2 cellular contexts compared by ENCODE assay signal in genomic region chr4:40897557-40898203, GRCh38.
A peak's percentile ranks its signal among the peaks of the same experiment; 100 is the strongest.
TF ChIP-seq lines count a peak whose summit lies in the region.

No MANE protein-coding gene starts in this region.

TF ChIP-seq in HEK293, 187 proteins besides CTCF, POLR2A, EP300 and RAD21 (continued from another document and continues in another):
- TF ChIP-seq ZNF335 (tag by site-specific recombination; conservative IDR thresholded peaks at IDR 0.05) = 0 out of 2 replicates have a peak, but pooled peaks have one; percentile 25
- no peak for TF ChIP-seq ATF2 (tag by site-specific recombination; IDR thresholded peaks at IDR 0.05; ENCODE audit: low read depth)
- no peak for TF ChIP-seq GLI2 (tag by site-specific recombination; IDR thresholded peaks at IDR 0.05; ENCODE audit: borderline replicate concordance, low read depth)
- TF ChIP-seq TCF7L2 (IDR thresholded peaks at IDR 0.05; ENCODE audit: borderline replicate concordance, low read depth, low read length) = no peak
- peak; percentile 36; the same call in 1 of the 2 replicates for TF ChIP-seq ZNF2 (tag by site-specific recombination; IDR thresholded peaks at IDR 0.05)
- TF ChIP-seq ZNF707 (tag by site-specific recombination; IDR thresholded peaks at IDR 0.05) = no peak
- no peak for TF ChIP-seq ZNF701 (tag by site-specific recombination; IDR thresholded peaks at IDR 0.05)
- no peak for TF ChIP-seq ZNF223 (tag by site-specific recombination; IDR thresholded peaks at IDR 0.05)
- TF ChIP-seq BCL6B (tag by site-specific recombination; IDR thresholded peaks at IDR 0.05) = no peak
- no peak for TF ChIP-seq GFI1B (tag by site-specific recombination; IDR thresholded peaks at IDR 0.05)
- no peak for TF ChIP-seq ZXDB (tag by site-specific recombination; IDR thresholded peaks at IDR 0.05)
- TF ChIP-seq BCL11B (tag by site-specific recombination; IDR thresholded peaks at IDR 0.05; ENCODE audit: low read depth) = no peak
- TF ChIP-seq PRDM1 (tag by site-specific recombination; IDR thresholded peaks at IDR 0.05) = 0 out of 2 replicates have a peak, but pooled peaks have one; percentile 13
- 0 out of 2 replicates have a peak, but pooled peaks have one; percentile 30 for TF ChIP-seq IKZF3 (tag by site-specific recombination; IDR thresholded peaks at IDR 0.05)
- no peak for TF ChIP-seq ZNF513 (tag by site-specific recombination; IDR thresholded peaks at IDR 0.05)
- 0 out of 2 replicates have a peak, but pooled peaks have one; percentile 23 for TF ChIP-seq ZNF660 (tag by site-specific recombination; IDR thresholded peaks at IDR 0.05)
- 0 out of 2 replicates have a peak, but pooled peaks have one; percentile 29 for TF ChIP-seq ZBTB8A (tag by site-specific recombination; IDR thresholded peaks at IDR 0.05)
- TF ChIP-seq ZSCAN30 (tag by site-specific recombination; IDR thresholded peaks at IDR 0.05) = no peak
- no peak for TF ChIP-seq MEIS1 (CRISPR knock-in tag; IDR thresholded peaks at IDR 0.05; ENCODE audit: borderline replicate concordance)
- 0 out of 2 replicates have a peak, but pooled peaks have one; percentile 25 for TF ChIP-seq ZNF629 (tag by site-specific recombination; IDR thresholded peaks at IDR 0.05)
- no peak for TF ChIP-seq REST (tag by site-specific recombination; IDR thresholded peaks at IDR 0.05)
- TF ChIP-seq ZNF704 (tag by site-specific recombination; IDR thresholded peaks at IDR 0.05) = no peak
- no peak for TF ChIP-seq ZNF37A (tag by site-specific recombination; IDR thresholded peaks at IDR 0.05)

TF ChIP-seq in GM12878, 131 proteins besides CTCF, POLR2A, EP300 and RAD21 (continued from another document):
- no peak for TF ChIP-seq HSF1 (IDR thresholded peaks at IDR 0.05; ENCODE audit: low read depth, low read length)
- no peak for TF ChIP-seq STAT1 (conservative IDR thresholded peaks at IDR 0.05)
- TF ChIP-seq CBX3 (IDR thresholded peaks at IDR 0.05; ENCODE audit: borderline replicate concordance, low read depth) = no peak
- TF ChIP-seq RBBP5 (conservative IDR thresholded peaks at IDR 0.05) = no peak
- no peak for TF ChIP-seq BCLAF1 (IDR thresholded peaks at IDR 0.05)
- no peak for TF ChIP-seq ZNF217 (IDR thresholded peaks at IDR 0.05)
- no peak for TF ChIP-seq SUZ12 (IDR thresholded peaks at IDR 0.05; ENCODE audit: unreplicated experiment)
- TF ChIP-seq PBX3 (IDR thresholded peaks at IDR 0.05; ENCODE audit: insufficient replicate concordance, low read depth, low read length) = no peak
- no peak for TF ChIP-seq RB1 (IDR thresholded peaks at IDR 0.05; ENCODE audit: borderline replicate concordance)
- TF ChIP-seq GABPA (IDR thresholded peaks at IDR 0.05; ENCODE audit: low read depth) = no peak
- no peak for TF ChIP-seq RFX5 (IDR thresholded peaks at IDR 0.05; ENCODE audit: low read depth, low read length)
- no peak for TF ChIP-seq SMAD5 (IDR thresholded peaks at IDR 0.05; ENCODE audit: low read depth)
- TF ChIP-seq SIN3A (IDR thresholded peaks at IDR 0.05; ENCODE audit: low read depth, low read length) = no peak
- no peak for TF ChIP-seq SMAD1 (IDR thresholded peaks at IDR 0.05; ENCODE audit: low read depth, partially characterized antibody)
- TF ChIP-seq PKNOX1 (IDR thresholded peaks at IDR 0.05) = no peak
- no peak for TF ChIP-seq KLF5 (IDR thresholded peaks at IDR 0.05; ENCODE audit: partially characterized antibody)
- peak; percentile 69 for TF ChIP-seq SMC3 (IDR thresholded peaks at IDR 0.05; ENCODE audit: borderline replicate concordance, low read length)
- TF ChIP-seq RUNX3 (IDR thresholded peaks at IDR 0.05; ENCODE audit: low read length) = peak; percentile 66; the same call in 1 of the 2 replicates
- no peak for TF ChIP-seq SREBF2 (IDR thresholded peaks at IDR 0.05; ENCODE audit: low read length)
- no peak for TF ChIP-seq PAX5 (IDR thresholded peaks at IDR 0.05; ENCODE audit: borderline replicate concordance, low read depth, low read length)
- 0 out of 2 replicates have a peak, but pooled peaks have one; percentile 28 for TF ChIP-seq EED (IDR thresholded peaks at IDR 0.05; ENCODE audit: low read depth)
- TF ChIP-seq ESRRA (IDR thresholded peaks at IDR 0.05; ENCODE audit: low read length) = no peak
- TF ChIP-seq MXI1 (IDR thresholded peaks at IDR 0.05; ENCODE audit: low read depth, low read length) = no peak
- TF ChIP-seq SKIL (IDR thresholded peaks at IDR 0.05; ENCODE audit: low read depth, poor library complexity, severe bottlenecking) = no peak
- 0 out of 2 replicates have a peak, but pooled peaks have one; percentile 24 for TF ChIP-seq YY1 (IDR thresholded peaks at IDR 0.05; ENCODE audit: low read depth, low read length)
- TF ChIP-seq ZBED1 (IDR thresholded peaks at IDR 0.05; ENCODE audit: borderline replicate concordance) = no peak
- TF ChIP-seq SIX5 (IDR thresholded peaks at IDR 0.05; ENCODE audit: low read depth, low read length, severe bottlenecking) = no peak
- TF ChIP-seq POLR2AphosphoS2 (IDR thresholded peaks at IDR 0.05; ENCODE audit: low read depth, low read length) = no peak
- TF ChIP-seq SPI1 (IDR thresholded peaks at IDR 0.05; ENCODE audit: borderline replicate concordance, insufficient read depth, low read depth, low read length) = no peak
- TF ChIP-seq IKZF1 (conservative IDR thresholded peaks at IDR 0.05) = no peak; the same call in 1 of the 2 replicates
